In genomic region chr11:18461909-18462308, GRCh38 we compare ENCODE assay signal across 27 cellular contexts. TPM values are rescaled to one million over a fixed set of nuclear protein-coding genes. Genes with fewer than 3 reads are reported as not detected.
"Had no signal": no experiment of that assay in that cellular context is flagged by ENCODE, and none has a peak within 500 bp of the region (broad histone marks: within the 10 kb centered on the region; RNA-seq: fewer than 3 reads in every experiment).

No MANE protein-coding gene starts in this region.

- H3K27me3 Mint-ChIP-seq: naive thymus-derived CD8-positive, alpha-beta T cell; stimulated activated memory B cell treated with anti-CD40 and anti-IgM and Interleukin-4, amounts not matched to agents 10 μg/mL and 1 μg/mL and 100 μg/mL, for 72 hours; stimulated activated naive CD8-positive, alpha-beta T cell treated with anti-CD3 and anti-CD28 coated beads, Interleukin-15, Interleukin-2, amounts not matched to agents 100 ng/mL and 50 ng/mL, for 24 hours had no signal

- H3K4me2 ChIP-seq: smooth muscle cell had no signal

- H3K9me3 ChIP-seq: gastrocnemius medialis, lower lobe of right lung, prostate gland, right atrium auricular region, suprapubic skin, transverse colon, upper lobe of right lung, uterus had no signal

- H3K4me1 ChIP-seq: gastrocnemius medialis, lower lobe of right lung, prostate gland, right atrium auricular region, suprapubic skin, transverse colon, upper lobe of right lung, uterus had no signal

- H3K4me3 Mint-ChIP-seq: naive thymus-derived CD8-positive, alpha-beta T cell; nephron progenitor cell; stimulated activated memory B cell treated with anti-CD40 and anti-IgM and Interleukin-4, amounts not matched to agents 10 μg/mL and 1 μg/mL and 100 μg/mL, for 72 hours; stimulated activated naive CD8-positive, alpha-beta T cell treated with anti-CD3 and anti-CD28 coated beads, Interleukin-15, Interleukin-2, amounts not matched to agents 100 ng/mL and 50 ng/mL, for 24 hours had no signal

- H3K9me3 Mint-ChIP-seq: naive thymus-derived CD8-positive, alpha-beta T cell; nephron progenitor cell; stimulated activated memory B cell treated with anti-CD40 and anti-IgM and Interleukin-4, amounts not matched to agents 10 μg/mL and 1 μg/mL and 100 μg/mL, for 72 hours; stimulated activated naive CD8-positive, alpha-beta T cell treated with anti-CD3 and anti-CD28 coated beads, Interleukin-15, Interleukin-2, amounts not matched to agents 100 ng/mL and 50 ng/mL, for 24 hours had no signal

- H3K4me1 Mint-ChIP-seq: naive thymus-derived CD8-positive, alpha-beta T cell; nephron progenitor cell; stimulated activated memory B cell treated with anti-CD40 and anti-IgM and Interleukin-4, amounts not matched to agents 10 μg/mL and 1 μg/mL and 100 μg/mL, for 72 hours had no signal

- ATAC-seq: gastrocnemius medialis; left ventricle myocardium superior; lower lobe of right lung; naive thymus-derived CD8-positive, alpha-beta T cell; sciatic nerve; stimulated activated memory B cell treated with anti-CD40 and anti-IgM and Interleukin-4, amounts not matched to agents 10 μg/mL and 1 μg/mL and 100 μg/mL, for 72 hours; upper lobe of right lung had no signal

- H3K27ac ChIP-seq: dorsolateral prefrontal cortex, gastrocnemius medialis, lower lobe of right lung, prostate gland, right atrium auricular region, suprapubic skin, transverse colon, upper lobe of right lung, uterus had no signal

- H3K4me3 ChIP-seq: dorsolateral prefrontal cortex, gastrocnemius medialis, lower lobe of right lung, prostate gland, right atrium auricular region, smooth muscle cell, suprapubic skin, transverse colon, upper lobe of right lung, uterus had no signal

- H3K36me3 Mint-ChIP-seq: stimulated activated memory B cell treated with anti-CD40 and anti-IgM and Interleukin-4, amounts not matched to agents 10 μg/mL and 1 μg/mL and 100 μg/mL, for 72 hours had no signal

- H3K27ac Mint-ChIP-seq: naive thymus-derived CD8-positive, alpha-beta T cell; nephron progenitor cell; stimulated activated memory B cell treated with anti-CD40 and anti-IgM and Interleukin-4, amounts not matched to agents 10 μg/mL and 1 μg/mL and 100 μg/mL, for 72 hours; stimulated activated naive CD8-positive, alpha-beta T cell treated with anti-CD3 and anti-CD28 coated beads, Interleukin-15, Interleukin-2, amounts not matched to agents 100 ng/mL and 50 ng/mL, for 24 hours had no signal

- H3K27me3 ChIP-seq: dorsolateral prefrontal cortex, gastrocnemius medialis, right atrium auricular region, suprapubic skin, transverse colon, upper lobe of right lung, uterus had no signal

- H3K36me3 ChIP-seq: gastrocnemius medialis, lower lobe of right lung, prostate gland, right atrium auricular region, suprapubic skin, transverse colon, upper lobe of right lung, uterus had no signal

- DNase-seq: dorsolateral prefrontal cortex; effector CD4-positive, alpha-beta T cell; foreskin fibroblast; gastrocnemius medialis; head of caudate nucleus; left ventricle myocardium superior; lower lobe of right lung; naive thymus-derived CD8-positive, alpha-beta T cell; nephron progenitor cell; nucleus accumbens; stimulated activated CD4-positive, alpha-beta T cell treated with anti-CD3 and anti-CD28 coated beads, Interleukin-12 subunit alpha, Interleukin-12 subunit beta, amount 100 ng/mL, for 4 hours; stimulated activated CD4-positive, alpha-beta T cell treated with anti-CD3 and anti-CD28 coated beads, Interleukin-2, amount 100 ng/mL, for 24 hours; stimulated activated CD4-positive, alpha-beta T cell treated with anti-CD3 and anti-CD28 coated beads, Interleukin-4, amount 100 ng/mL, for 4 hours; transverse colon; upper lobe of right lung; uterus had no signal

RNA-seq across cellular contexts. Expression of gene LDHAL6A, which starts 6.3 kb away (rescaled TPM):
- total RNA-seq: gastrocnemius medialis, glomerular endothelial cell, left ventricle myocardium superior, lower lobe of right lung, mesenteric fat pad, myocyte, osteocyte, right atrium auricular region, sciatic nerve, smooth muscle cell, suprapubic skin, transverse colon, upper lobe of right lung had no signal

RNA-seq across cellular contexts. Expression of gene LDHC, which starts 49.8 kb away (rescaled TPM):
- total RNA-seq: glomerular endothelial cell; left ventricle myocardium superior; lower lobe of right lung; mesenteric fat pad; myocyte; naive thymus-derived CD8-positive, alpha-beta T cell; osteocyte; suprapubic skin; transverse colon; upper lobe of right lung; uterus had no signal
